In genomic region chr2:76688732-76689131, GRCh38 we compare ENCODE assay signal across 31 cellular contexts.
"Had no signal": no experiment of that assay in that cellular context is flagged by ENCODE, and none has a peak within 500 bp of the region (broad histone marks: within the 10 kb centered on the region; RNA-seq: fewer than 3 reads in every experiment).

No MANE protein-coding gene starts in this region.

- H3K4me1 ChIP-seq: neural progenitor cell, parathyroid adenoma, psoas muscle, spleen, suprapubic skin, testis, tibial artery, transverse colon, upper lobe of right lung, uterus had no signal

- H3K4me3 Mint-ChIP-seq: natural killer cell; nephron; neural progenitor cell; stimulated activated memory B cell treated with anti-CD40 and anti-IgM and Interleukin-4, amounts not matched to agents 10 μg/mL and 1 μg/mL and 100 μg/mL, for 72 hours; stimulated activated naive CD8-positive, alpha-beta T cell treated with anti-CD3 and anti-CD28 coated beads, Interleukin-15, amount 100 ng/mL, for 72 hours; type B pancreatic cell had no signal

- DNase-seq: natural killer cell; occipital lobe; ovary; posterior cingulate gyrus; psoas muscle; right cardiac atrium; spleen; stimulated activated CD4-positive, alpha-beta T cell treated with anti-CD3 and anti-CD28 coated beads, Interleukin-12 subunit alpha, Interleukin-12 subunit beta, amount 100 ng/mL, for 4 hours; stimulated activated CD4-positive, alpha-beta T cell treated with anti-CD3 and anti-CD28 coated beads, Interleukin-1b, Interleukin-23, amount 100 ng/mL, for 48 hours; stimulated activated CD4-positive, alpha-beta T cell treated with anti-CD3 and anti-CD28 coated beads, Interleukin-4, amount 100 ng/mL, for 1 hour; stimulated activated CD4-positive, alpha-beta T cell treated with anti-CD3 and anti-CD28 coated beads, Interleukin-4, amount 100 ng/mL, for 4 hours; stimulated activated CD8-positive, alpha-beta memory T cell treated with anti-CD3 and anti-CD28 coated beads, Interleukin-4, amount 100 ng/mL, for 48 hours; stimulated activated naive CD4-positive, alpha-beta T cell; stimulated activated naive CD8-positive, alpha-beta T cell treated with anti-CD3 and anti-CD28 coated beads, Interleukin-15, amount 100 ng/mL, for 72 hours; stimulated activated naive CD8-positive, alpha-beta T cell treated with anti-CD3 and anti-CD28 coated beads, Interleukin-15, Interleukin-2, amounts not matched to agents 100 U/mL and 50 U/mL, for 24 hours; substantia nigra; testis; tibial artery; transverse colon; upper lobe of right lung; uterus had no signal

- H3K27ac ChIP-seq: neural progenitor cell, ovary, parathyroid adenoma, psoas muscle, skin epidermis, spleen, suprapubic skin, testis, tibial artery, transverse colon, upper lobe of right lung, uterus had no signal

- ATAC-seq: natural killer cell; psoas muscle; right cardiac atrium; sciatic nerve; stimulated activated memory B cell treated with anti-CD40 and anti-IgM and Interleukin-4, amounts not matched to agents 10 μg/mL and 1 μg/mL and 100 μg/mL, for 72 hours; stimulated activated naive CD8-positive, alpha-beta T cell treated with anti-CD3 and anti-CD28 coated beads, Interleukin-15, amount 100 ng/mL, for 72 hours; stimulated activated naive CD8-positive, alpha-beta T cell treated with anti-CD3 and anti-CD28 coated beads, Interleukin-15, Interleukin-2, amounts not matched to agents 100 U/mL and 50 U/mL, for 24 hours; upper lobe of right lung had no signal

- H3K27me3 ChIP-seq: neural progenitor cell, ovary, spleen, suprapubic skin, testis, tibial artery, transverse colon, upper lobe of right lung, uterus had no signal

- H3K27ac Mint-ChIP-seq: natural killer cell; nephron; neural progenitor cell; progenitor cell of endocrine pancreas; stimulated activated memory B cell treated with anti-CD40 and anti-IgM and Interleukin-4, amounts not matched to agents 10 μg/mL and 1 μg/mL and 100 μg/mL, for 72 hours; type B pancreatic cell had no signal

- H3K36me3 ChIP-seq: neural progenitor cell, ovary, spleen, suprapubic skin, tibial artery, transverse colon, upper lobe of right lung, uterus had no signal

- H3K9me3 ChIP-seq: ovary, psoas muscle, spleen, suprapubic skin, testis, tibial artery, transverse colon, upper lobe of right lung, uterus had no signal

- H3K79me2 ChIP-seq: parathyroid adenoma had no signal

- H3K9me3 Mint-ChIP-seq: nephron; neural progenitor cell; stimulated activated memory B cell treated with anti-CD40 and anti-IgM and Interleukin-4, amounts not matched to agents 10 μg/mL and 1 μg/mL and 100 μg/mL, for 72 hours; type B pancreatic cell had no signal

- H3K4me2 ChIP-seq: neural progenitor cell, smooth muscle cell had no signal

- H2AFZ ChIP-seq: neural progenitor cell, parathyroid adenoma had no signal

- H3K4me3 ChIP-seq: neural progenitor cell, ovary, psoas muscle, skin epidermis, smooth muscle cell, spleen, suprapubic skin, testis, tibial artery, transverse colon, upper lobe of right lung, uterus had no signal

- H3K36me3 Mint-ChIP-seq: natural killer cell; neural progenitor cell; stimulated activated memory B cell treated with anti-CD40 and anti-IgM and Interleukin-4, amounts not matched to agents 10 μg/mL and 1 μg/mL and 100 μg/mL, for 72 hours; type B pancreatic cell had no signal

- H3K27me3 Mint-ChIP-seq: progenitor cell of endocrine pancreas; stimulated activated memory B cell treated with anti-CD40 and anti-IgM and Interleukin-4, amounts not matched to agents 10 μg/mL and 1 μg/mL and 100 μg/mL, for 72 hours; stimulated activated naive CD8-positive, alpha-beta T cell treated with anti-CD3 and anti-CD28 coated beads, Interleukin-15, amount 100 ng/mL, for 72 hours had no signal

- H3K9ac ChIP-seq: neural progenitor cell, parathyroid adenoma had no signal

- H3K4me1 Mint-ChIP-seq: natural killer cell; nephron; stimulated activated memory B cell treated with anti-CD40 and anti-IgM and Interleukin-4, amounts not matched to agents 10 μg/mL and 1 μg/mL and 100 μg/mL, for 72 hours; stimulated activated naive CD8-positive, alpha-beta T cell treated with anti-CD3 and anti-CD28 coated beads, Interleukin-15, amount 100 ng/mL, for 72 hours had no signal
